In genomic region chr11:64233913-64234839, GRCh38 we compare ENCODE assay signal across 1 cellular context.
TF ChIP-seq lines count a peak whose summit lies in the region.

TSS of gene VEGFB (plus strand) at chr11:64234584. CDS start at chr11:64234834, 250 bp downstream.

TF ChIP-seq in HepG2, 621 proteins besides CTCF, POLR2A, EP300 and RAD21 (continued from another document):
- TF ChIP-seq ZNF800 (CRISPR knock-in tag; IDR thresholded peaks at IDR 0.05) = no peak
- TF ChIP-seq PAF1 (CRISPR knock-in tag; IDR thresholded peaks at IDR 0.05) = no peak
- no peak for TF ChIP-seq ZNF740 (CRISPR knock-in tag; IDR thresholded peaks at IDR 0.05)
- TF ChIP-seq ATF4 (CRISPR knock-in tag; IDR thresholded peaks at IDR 0.05) = no peak
- no peak for TF ChIP-seq ZNF230 (CRISPR knock-in tag; IDR thresholded peaks at IDR 0.05)
- TF ChIP-seq NFIB (CRISPR knock-in tag; IDR thresholded peaks at IDR 0.05; ENCODE audit: borderline replicate concordance) = no peak
- TF ChIP-seq ZNF788 (CRISPR knock-in tag; IDR thresholded peaks at IDR 0.05; ENCODE audit: borderline replicate concordance) = peak; percentile 34; the same call in 1 of the 2 replicates
- no peak for TF ChIP-seq ZBTB26 (CRISPR knock-in tag; IDR thresholded peaks at IDR 0.05; ENCODE audit: borderline replicate concordance)
- TF ChIP-seq CENPT (CRISPR knock-in tag; IDR thresholded peaks at IDR 0.05; ENCODE audit: low read depth) = no peak
- no peak for TF ChIP-seq ZNF512B (CRISPR knock-in tag; IDR thresholded peaks at IDR 0.05; ENCODE audit: borderline replicate concordance)
- no peak for TF ChIP-seq KAT2B (IDR thresholded peaks at IDR 0.05; ENCODE audit: borderline replicate concordance, low read depth, low read length)
- TF ChIP-seq ZNF639 (CRISPR knock-in tag; conservative IDR thresholded peaks at IDR 0.05) = no peak
- TF ChIP-seq POGZ (CRISPR knock-in tag; IDR thresholded peaks at IDR 0.05) = no peak
- TF ChIP-seq ZNF577 (CRISPR knock-in tag; IDR thresholded peaks at IDR 0.05; ENCODE audit: borderline replicate concordance, low read depth) = no peak
- TF ChIP-seq ZNF720 (CRISPR knock-in tag; IDR thresholded peaks at IDR 0.05) = no peak
- TF ChIP-seq ISX (CRISPR knock-in tag; conservative IDR thresholded peaks at IDR 0.05) = no peak
